19 cellular contexts compared by ENCODE assay signal in genomic region chr10:125005312-125006187, GRCh38.
DNase-seq lines count a peak whose midpoint lies in the region; ATAC-seq and TF ChIP-seq lines count a peak whose summit lies in the region.
"Had no signal": no experiment of that assay in that cellular context is flagged by ENCODE, and none has a peak within 500 bp of the region (broad histone marks: within the 10 kb centered on the region; RNA-seq: fewer than 3 reads in every experiment).

No MANE protein-coding gene starts in this region.

- H3K4me1 ChIP-seq in RWPE2 (ENCODE audit: insufficient read depth, poor library complexity, severe bottlenecking), result peaks cover 35% of the 10 kb centered on the region
- peaks cover 4% of the 10 kb centered on the region; the same call in 1 of the 2 replicates for H3K4me1 ChIP-seq in SJCRH30

- H3K9me3 ChIP-seq in RWPE2 (ENCODE audit: severe bottlenecking), result no peaks in the 10 kb centered on the region
- no peaks in the 10 kb centered on the region for H3K9me3 ChIP-seq in SJCRH30 (replicated peaks)
- H3K9me3 ChIP-seq: breast epithelium, upper lobe of left lung had no signal

- H3K27me3 ChIP-seq in RWPE2 (ENCODE audit: insufficient read depth, poor library complexity, severe bottlenecking) (no peaks in the 10 kb centered on the region), SJCRH30 (no peaks in the 10 kb centered on the region)
- H3K27me3 ChIP-seq: breast epithelium, upper lobe of left lung had no signal

- intact Hi-C loops in left colon (cut with DNase I, micrococcal nuclease), result no loop called here
- intact Hi-C loops in sciatic nerve (cut with DNase I), result no loop called here

- H3K4me3 ChIP-seq in RWPE2 (ENCODE audit: severe bottlenecking) (no peak overlapping the region), SJCRH30 (no peak overlapping the region)
- H3K4me3 ChIP-seq: breast epithelium, lung, upper lobe of left lung had no signal

- H3K36me3 ChIP-seq in RWPE2 (ENCODE audit: low read depth) (peaks cover 55% of the 10 kb centered on the region), SJCRH30 (0 out of 2 replicates have a peak, but pooled peaks cover under 1% of the 10 kb centered on the region)
- H3K36me3 ChIP-seq: breast epithelium had no signal

- DNase-seq in Ammon's horn (ENCODE audit: low spot score) (peak; percentile 59), RWPE2 (ENCODE audit: low spot score) (peak; percentile 52), left colon (peak; percentile 3 to 21), sciatic nerve (ENCODE audit: low spot score) (peak; percentile 53), SJCRH30 (no peak)
- DNase-seq: activated CD4-positive, alpha-beta T cell treated with anti-CD3 and anti-CD28 coated beads, Interleukin-2, amount 50 U/mL, for 4 hours; activated naive CD8-positive, alpha-beta T cell treated with anti-CD3 and anti-CD28 coated beads for 36 hours; activated T-cell treated with anti-CD3 and anti-CD28 coated beads, Interleukin-2, amount 50 U/mL, for 4 hours; COR-L47; erythroblast; NCI-H1436 treated with DMSO at 0.1 percent for 48 hours; NCI-H345; SW 1271 had no signal

- TF ChIP-seq CTCF in RWPE2 (IDR thresholded peaks at IDR 0.05; ENCODE audit: poor library complexity, severe bottlenecking), result no peak

- ATAC-seq in RWPE2 (ENCODE audit: low read depth) (no peak), left colon (no peak), sciatic nerve (no peak), GM18909 (IDR thresholded peaks at IDR 0.05; ENCODE audit: poor library complexity, unreplicated experiment) (no peak), GM21381 (IDR thresholded peaks at IDR 0.05; ENCODE audit: unreplicated experiment) (no peak)
- ATAC-seq: activated T-cell treated with anti-CD3 and anti-CD28 coated beads, Interleukin-2, amount 50 U/mL, for 4 hours; stimulated activated effector memory CD8-positive, alpha-beta T cell treated with anti-CD3 and anti-CD28 coated beads, Interleukin-12 subunit alpha, Interleukin-12 subunit beta, amount 100 ng/mL, for 72 hours had no signal

- H3K27ac ChIP-seq in RWPE2 (ENCODE audit: poor library complexity, severe bottlenecking) (no peak overlapping the region), SJCRH30 (no peak overlapping the region)
- H3K27ac ChIP-seq: upper lobe of left lung had no signal

Comparison
In these comparisons a context has a peak if more than half of its experiments do, and no peak if none do; other contexts are left out.
1. DNase-seq: peak in Ammon's horn (single experiment), RWPE2 (single experiment), left colon (2 of 2) and sciatic nerve (single experiment); none in SJCRH30 (0 of 2).